In the genomic region with DNA sequence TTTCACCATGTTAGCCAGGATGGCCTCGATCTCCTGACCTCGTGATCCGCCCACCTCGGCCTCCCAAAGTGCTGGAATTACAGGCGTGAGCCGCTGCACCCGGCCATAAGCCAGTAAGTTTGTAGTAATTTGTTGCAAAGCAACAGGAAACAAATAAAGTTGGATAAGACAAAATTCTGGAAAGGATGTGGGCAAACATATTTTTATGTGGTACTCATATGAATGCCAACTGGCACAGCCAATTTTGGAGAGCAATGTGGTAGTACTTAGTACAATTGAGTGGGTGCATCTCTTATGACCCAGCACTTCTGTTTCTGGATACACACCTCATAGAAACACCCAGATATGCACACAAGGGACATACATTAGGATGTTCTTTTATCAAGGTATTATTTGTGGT, we compare ENCODE assay signal across 15 cellular contexts. TPM values are rescaled to one million over a fixed set of nuclear protein-coding genes. Genes with fewer than 3 reads are reported as not detected.
DNase-seq lines count a peak whose midpoint lies in the region; ATAC-seq and TF ChIP-seq lines count a peak whose summit lies in the region.
"Had no signal": no experiment of that assay in that cellular context is flagged by ENCODE, and none has a peak within 500 bp of the region (broad histone marks: within the 10 kb centered on the region; RNA-seq: fewer than 3 reads in every experiment).

No MANE protein-coding gene starts in this region.

- ATAC-seq in HG02884 (IDR thresholded peaks at IDR 0.05; ENCODE audit: unreplicated experiment), result no peak

- no peaks in the 10 kb centered on the region for H3K9me3 ChIP-seq in left ventricle myocardium inferior (replicated peaks)
- H3K9me3 ChIP-seq: BE2C, HAP-1 had no signal

- no peak overlapping the region for H3K4me3 ChIP-seq in left ventricle myocardium inferior
- H3K4me3 ChIP-seq: HAP-1 had no signal

- no peaks in the 10 kb centered on the region for H3K36me3 ChIP-seq in left ventricle myocardium inferior
- H3K36me3 ChIP-seq: BE2C, HAP-1 had no signal

- H3K27ac ChIP-seq in left ventricle myocardium inferior (replicated peaks), result no peak overlapping the region
- H3K27ac ChIP-seq: C4-2B had no signal

- in situ Hi-C loops in KBM-7 (cut with MboI; ENCODE audit: low pct_unique_long_range_greater_than_20kb, low sequenced_read_pairs), result no loop called here

- DNase-seq in A172 (ENCODE audit: low spot score), result peak; percentile 5
- peak; percentile 7 for DNase-seq in HT1080 (ENCODE audit: low read depth)
- DNase-seq in NCI-H226, result peak; percentile 39
- peak; percentile 28 for DNase-seq in myocyte (ENCODE audit: low read depth)
- no peak for DNase-seq in left ventricle myocardium inferior
- DNase-seq in KBM-7, result no peak
- DNase-seq: BE2C; CD4-positive, alpha-beta memory T cell; DMS153; DMS79 treated with DMSO at 0.1 percent for 48 hours; GDM1 had no signal

- TF ChIP-seq CTCF in left ventricle myocardium inferior (IDR thresholded peaks at IDR 0.05; ENCODE audit: borderline replicate concordance), result no peak

- H3K27me3 ChIP-seq in left ventricle myocardium inferior (ENCODE audit: low read depth), result peaks cover 14% of the 10 kb centered on the region
- H3K27me3 ChIP-seq: BE2C had no signal

- intact Hi-C loops in left ventricle myocardium inferior (cut with micrococcal nuclease), result no loop called here

- no peaks in the 10 kb centered on the region for H3K4me1 ChIP-seq in left ventricle myocardium inferior
- H3K4me1 ChIP-seq: BE2C, HAP-1 had no signal

RNA-seq across cellular contexts. Expression of gene IL12RB2, which starts 8.4 kb away (rescaled TPM):
- not detected in 2 replicates for total RNA-seq in A172 (2014; rRNA removed; shearing (Covaris generic))
- not detected in 2 replicates for total RNA-seq in HT1080 (2014; rRNA removed; shearing (Covaris generic))
- polyA plus RNA-seq in HT1080 (2015; cell fraction: cytosol; rRNA removed), result not detected in 2 replicates
- not detected in 2 replicates for polyA plus RNA-seq in HT1080 (2015; cell fraction: nucleus; rRNA removed)
- 0.10 TPM in 1 of 2 replicates, not detected in the other for total RNA-seq in myocyte
- 0.09 TPM for polyA plus RNA-seq in myocyte (2012)
- 0.33 TPM for total RNA-seq in left ventricle myocardium inferior
- polyA plus RNA-seq: AG04450 had no signal

Comparison
In these comparisons a context has a peak if more than half of its experiments do, and no peak if none do; other contexts are left out.
1. DNase-seq: peak in A172 (single experiment), HT1080 (single experiment), NCI-H226 (single experiment) and myocyte (single experiment); none in left ventricle myocardium inferior (single experiment) and KBM-7 (single experiment).